9 cellular contexts compared by ENCODE assay signal in the genomic region with DNA sequence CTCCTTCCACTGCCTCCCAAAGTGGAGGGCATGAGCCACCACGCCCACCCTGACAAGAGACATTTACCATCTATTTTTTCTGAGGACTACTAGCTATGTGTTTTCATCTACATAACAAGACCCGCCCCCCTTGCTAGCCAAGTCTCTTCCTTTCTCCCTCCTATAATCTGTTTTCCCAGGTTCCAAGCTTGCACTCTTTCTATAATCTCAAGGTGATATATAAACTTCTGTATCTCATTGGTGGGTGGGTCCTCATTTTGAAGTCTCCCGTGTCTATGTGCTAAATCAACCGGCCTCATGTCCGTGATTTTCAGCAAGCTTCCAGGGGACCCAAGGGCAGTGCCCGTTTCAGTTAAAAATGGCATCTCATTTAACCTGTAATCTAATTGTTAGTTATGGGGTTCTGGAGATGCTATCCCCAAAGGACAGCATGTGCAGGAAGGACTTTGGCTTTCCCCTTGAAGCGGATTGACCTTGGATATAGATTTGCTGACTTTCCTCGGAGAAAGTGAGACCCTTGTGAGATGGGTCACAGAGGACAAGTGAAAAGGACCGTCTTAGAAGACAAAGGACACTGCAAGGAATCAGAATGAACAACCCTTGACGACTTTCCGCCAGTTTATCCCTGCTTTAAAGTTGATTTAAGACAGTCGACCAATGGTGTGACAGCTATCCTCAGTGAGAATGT. TPM values are rescaled to one million over a fixed set of nuclear protein-coding genes. Genes with fewer than 3 reads are reported as not detected.
DNase-seq lines count a peak whose midpoint lies in the region; ATAC-seq and TF ChIP-seq lines count a peak whose summit lies in the region.
"Had no signal": no experiment of that assay in that cellular context is flagged by ENCODE, and none has a peak within 500 bp of the region (broad histone marks: within the 10 kb centered on the region; RNA-seq: fewer than 3 reads in every experiment).

No MANE protein-coding gene starts in this region.

- peak overlapping the region; percentile 100 for H3K4me2 ChIP-seq in skeletal muscle satellite cell (ENCODE audit: low read length)

- intact Hi-C loops in activated CD4-positive, alpha-beta memory T cell treated with anti-CD3 and anti-CD28 coated beads for 36 hours (cut with micrococcal nuclease) = loop anchor here (1.0 to 10.0 kb wide), 8 partner anchors 16 to 1862 kb away; partner anchors contain the start of gene ABT1
- intact Hi-C loops in dorsolateral prefrontal cortex (cut with DNase I) = loop anchor here in 1 of 2 donors (10.0 kb wide), 4 partner anchors 55 to 1605 kb away; partner anchors contain the start of gene ABT1

- peak overlapping the region in 41 of 59 donors; percentile 4 to 65 (median 46) for H3K4me3 ChIP-seq in dorsolateral prefrontal cortex
- H3K4me3 ChIP-seq in skeletal muscle satellite cell (ENCODE audit: low read length) = peak overlapping the region; percentile 74

- peaks cover 6% of the 10 kb centered on the region for H3K4me1 ChIP-seq in skeletal muscle satellite cell (ENCODE audit: control insufficient read depth, insufficient read depth, low read length)

- H3K4me1 Mint-ChIP-seq in activated CD4-positive, alpha-beta memory T cell treated with anti-CD3 and anti-CD28 coated beads for 36 hours (ENCODE audit: low read depth) = peaks cover 32% of the 10 kb centered on the region
- H3K4me1 Mint-ChIP-seq in activated CD4-positive, alpha-beta memory T cell treated with anti-CD3 and anti-CD28 coated beads, Interleukin-2, amount 10 ng/mL, durations not matched to agents 7 days and 5 days = peaks cover 41% of the 10 kb centered on the region
- H3K4me1 Mint-ChIP-seq in effector memory CD8-positive, alpha-beta T cell (ENCODE audit: low read depth in 2 of 2) = peaks cover 30 to 36% of the 10 kb centered on the region in 2 donors

- H3K9ac ChIP-seq in skeletal muscle satellite cell (ENCODE audit: low read depth, low read length) = peak overlapping the region; percentile 68

- H3K9me3 Mint-ChIP-seq in activated CD4-positive, alpha-beta memory T cell treated with anti-CD3 and anti-CD28 coated beads for 36 hours = no peaks in the 10 kb centered on the region
- no peaks in the 10 kb centered on the region for H3K9me3 Mint-ChIP-seq in activated CD4-positive, alpha-beta memory T cell treated with anti-CD3 and anti-CD28 coated beads, Interleukin-2, amount 10 ng/mL, durations not matched to agents 7 days and 5 days
- H3K9me3 Mint-ChIP-seq in effector memory CD8-positive, alpha-beta T cell = peaks cover 0 to 7% of the 10 kb centered on the region in 2 donors

- no peaks in the 10 kb centered on the region for H3K36me3 ChIP-seq in skeletal muscle satellite cell (ENCODE audit: insufficient read depth, low read length)
- H3K36me3 ChIP-seq: pancreas had no signal

- H3K27me3 ChIP-seq in dorsolateral prefrontal cortex (peaks cover 0 to 84% (median 63%) of the 10 kb centered on the region in 45 donors), skeletal muscle satellite cell (ENCODE audit: control insufficient read depth, insufficient read depth, low read length) (no peaks in the 10 kb centered on the region)

- peak overlapping the region; percentile 91 for H3K27ac Mint-ChIP-seq in activated CD4-positive, alpha-beta memory T cell treated with anti-CD3 and anti-CD28 coated beads for 36 hours
- no peak overlapping the region for H3K27ac Mint-ChIP-seq in activated CD4-positive, alpha-beta memory T cell treated with anti-CD3 and anti-CD28 coated beads, Interleukin-2, amount 10 ng/mL, durations not matched to agents 7 days and 5 days
- peak overlapping the region in 1 of 2 donors; percentile 85 for H3K27ac Mint-ChIP-seq in effector memory CD8-positive, alpha-beta T cell

- H3K9me3 ChIP-seq in skeletal muscle satellite cell (replicated peaks; ENCODE audit: low read length) = no peaks in the 10 kb centered on the region
- H3K9me3 ChIP-seq: pancreas had no signal

- ATAC-seq in effector memory CD8-positive, alpha-beta T cell (replicated peaks) = no peak

- peaks cover 10% of the 10 kb centered on the region for H3K36me3 Mint-ChIP-seq in activated CD4-positive, alpha-beta memory T cell treated with anti-CD3 and anti-CD28 coated beads for 36 hours
- H3K36me3 Mint-ChIP-seq in activated CD4-positive, alpha-beta memory T cell treated with anti-CD3 and anti-CD28 coated beads, Interleukin-2, amount 10 ng/mL, durations not matched to agents 7 days and 5 days (ENCODE audit: low read depth) = peaks cover 10% of the 10 kb centered on the region
- H3K36me3 Mint-ChIP-seq in effector memory CD8-positive, alpha-beta T cell (ENCODE audit: insufficient read depth) = no peaks in the 10 kb centered on the region

- H3K27me3 Mint-ChIP-seq in activated CD4-positive, alpha-beta memory T cell treated with anti-CD3 and anti-CD28 coated beads for 36 hours = peaks cover 7% of the 10 kb centered on the region
- H3K27me3 Mint-ChIP-seq in activated CD4-positive, alpha-beta memory T cell treated with anti-CD3 and anti-CD28 coated beads, Interleukin-2, amount 10 ng/mL, durations not matched to agents 7 days and 5 days = no peaks in the 10 kb centered on the region
- no peaks in the 10 kb centered on the region for H3K27me3 Mint-ChIP-seq in effector memory CD8-positive, alpha-beta T cell

- POLR2A ChIA-PET in activated CD4-positive, alpha-beta memory T cell treated with anti-CD3 and anti-CD28 coated beads for 36 hours (lab: Charles Lee) = interaction anchor here (0.6 to 3.3 kb wide), 16 partner anchors 8 to 1673 kb away, joined by 3 to 122 read pairs (median 6); a partner anchor contains a TSS
- POLR2A ChIA-PET in activated CD4-positive, alpha-beta memory T cell treated with anti-CD3 and anti-CD28 coated beads, Interleukin-2, amount 10 ng/mL, durations not matched to agents 7 days and 5 days (lab: Charles Lee) = interaction anchor here (0.7 to 10.4 kb wide), 48 partner anchors 8 to 1869 kb away, joined by 3 to 1034 read pairs (median 6); partner anchors contain the start of gene ZKSCAN4

- CTCF ChIA-PET in activated CD4-positive, alpha-beta memory T cell treated with anti-CD3 and anti-CD28 coated beads for 36 hours (lab: Charles Lee) = interaction anchor here (0.7 to 3.6 kb wide), 12 partner anchors 8 to 466 kb away, joined by 3 to 44 read pairs (median 4); a partner anchor contains a TSS
- CTCF ChIA-PET in activated CD4-positive, alpha-beta memory T cell treated with anti-CD3 and anti-CD28 coated beads, Interleukin-2, amount 10 ng/mL, durations not matched to agents 7 days and 5 days (lab: Charles Lee) = interaction anchor here (0.8 to 2.1 kb wide), 13 partner anchors 11 to 759 kb away, joined by 3 to 23 read pairs (median 5); a partner anchor contains a TSS

- TF ChIP-seq CTCF in dorsolateral prefrontal cortex (IDR thresholded peaks at IDR 0.05 in 54 of 56, conservative IDR thresholded peaks at IDR 0.05 in 2 of 56; ENCODE audit: low read depth in 1 of 56, partially characterized antibody in 56 of 56) = no peak

- DNase-seq in activated CD4-positive, alpha-beta memory T cell treated with anti-CD3 and anti-CD28 coated beads for 36 hours = no peak
- no peak for DNase-seq in activated CD4-positive, alpha-beta memory T cell treated with anti-CD3 and anti-CD28 coated beads, Interleukin-2, amount 10 ng/mL, durations not matched to agents 7 days and 5 days
- DNase-seq in NCI-H748 (lab: John Stamatoyannopoulos, UW; ENCODE audit: unreplicated experiment) (peak; percentile 76), dorsolateral prefrontal cortex (no peak), amniotic stem cell (lab: John Stamatoyannopoulos, UW) (no peak), NCI-H2196 (lab: John Stamatoyannopoulos, UW; ENCODE audit: unreplicated experiment) (no peak)
- DNase-seq in effector memory CD8-positive, alpha-beta T cell = no peak

- H3K4me3 Mint-ChIP-seq in activated CD4-positive, alpha-beta memory T cell treated with anti-CD3 and anti-CD28 coated beads for 36 hours = peak overlapping the region; percentile 71
- no peak overlapping the region for H3K4me3 Mint-ChIP-seq in activated CD4-positive, alpha-beta memory T cell treated with anti-CD3 and anti-CD28 coated beads, Interleukin-2, amount 10 ng/mL, durations not matched to agents 7 days and 5 days
- peak overlapping the region in 1 of 2 donors; percentile 70 for H3K4me3 Mint-ChIP-seq in effector memory CD8-positive, alpha-beta T cell

- H3K27ac ChIP-seq in dorsolateral prefrontal cortex = no peak overlapping the region
- H3K27ac ChIP-seq: pancreas had no signal

RNA-seq across cellular contexts. Expression of gene OR2B2, which starts 22.4 kb away (rescaled TPM):
- not detected for total RNA-seq in activated CD4-positive, alpha-beta memory T cell treated with anti-CD3 and anti-CD28 coated beads for 36 hours
- total RNA-seq in activated CD4-positive, alpha-beta memory T cell treated with anti-CD3 and anti-CD28 coated beads, Interleukin-2, amount 10 ng/mL, durations not matched to agents 7 days and 5 days = not detected
- not detected for total RNA-seq in dorsolateral prefrontal cortex
- total RNA-seq in skeletal muscle satellite cell (2012; rRNA removed) = not detected in 2 replicates
- total RNA-seq: pancreas had no signal
